Comparison of ENCODE assay signal across 7 cellular contexts in the genomic region with DNA sequence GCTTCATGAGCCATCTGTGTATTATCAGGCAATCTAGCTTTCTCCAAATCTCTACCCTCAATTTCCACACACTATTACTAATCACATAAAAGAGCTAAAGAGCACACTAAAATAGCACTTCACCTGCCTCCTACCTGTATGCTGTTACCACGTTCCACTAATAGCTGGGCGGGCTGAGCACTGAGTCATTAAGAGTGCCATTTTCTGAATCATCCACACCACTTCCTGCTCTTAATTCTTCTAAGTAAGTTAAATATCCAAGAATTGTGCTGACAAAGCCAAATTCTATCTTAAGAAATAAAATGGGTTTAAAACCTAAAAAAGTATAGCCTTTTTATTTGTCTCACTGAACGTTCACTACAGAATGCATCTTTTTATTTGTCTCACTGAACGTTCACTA. TPM values are rescaled to one million over a fixed set of nuclear protein-coding genes. Genes with fewer than 3 reads are reported as not detected.
DNase-seq lines count a peak whose midpoint lies in the region; ATAC-seq and TF ChIP-seq lines count a peak whose summit lies in the region.

No MANE protein-coding gene starts in this region.

- H3K27me3 ChIP-seq in dorsolateral prefrontal cortex = no peaks in the 10 kb centered on the region

- no peak for ATAC-seq in GM21381 (IDR thresholded peaks at IDR 0.05; ENCODE audit: unreplicated experiment)

- H3K27ac ChIP-seq in dorsolateral prefrontal cortex = no peak overlapping the region

- TF ChIP-seq POLR2A in NB4 (IDR thresholded peaks at IDR 0.05; ENCODE audit: extremely low read depth, insufficient read length) = no peak

- DNase-seq in NB4 (ENCODE audit: low read depth) = peak; percentile 26
- DNase-seq in activated CD8-positive, alpha-beta memory T cell treated with anti-CD3 and anti-CD28 coated beads for 4 hours (ENCODE audit: low read depth in 2 of 2) = peak; percentile 19 to 63
- peak; percentile 36 for DNase-seq in fibroblast of villous mesenchyme (ENCODE audit: low read depth)
- DNase-seq in stimulated activated CD8-positive, alpha-beta memory T cell treated with anti-CD3 and anti-CD28 coated beads, Interleukin-4, amount 100 ng/mL, for 4 hours (ENCODE audit: low read depth in 2 of 2, low spot score in 1 of 2) = peak; percentile 39 to 43
- DNase-seq in dorsolateral prefrontal cortex = no peak
- DNase-seq in GM20000 (ENCODE audit: low spot score) = no peak

- no peak for TF ChIP-seq CTCF in NB4 (IDR thresholded peaks at IDR 0.05; ENCODE audit: low read depth, low read length)
- TF ChIP-seq CTCF in fibroblast of villous mesenchyme (IDR thresholded peaks at IDR 0.05; ENCODE audit: insufficient read depth, low read depth, low read length) = no peak
- no peak for TF ChIP-seq CTCF in dorsolateral prefrontal cortex (IDR thresholded peaks at IDR 0.05 in 54 of 56, conservative IDR thresholded peaks at IDR 0.05 in 2 of 56; ENCODE audit: low read depth in 1 of 56, partially characterized antibody in 56 of 56)
- TF ChIP-seq CTCF in GM20000 (IDR thresholded peaks at IDR 0.05; ENCODE audit: extremely low read depth, missing control alignments) = no peak

- H3K4me3 ChIP-seq in NB4 (ENCODE audit: low read depth, low read length) (no peak overlapping the region), fibroblast of villous mesenchyme (ENCODE audit: low read depth, low read length) (no peak overlapping the region), dorsolateral prefrontal cortex (no peak overlapping the region)

- intact Hi-C loops in dorsolateral prefrontal cortex (cut with DNase I) = no loop called here

RNA-seq across cellular contexts. Expression of gene NOL10, which starts 35.7 kb away (rescaled TPM):
- total RNA-seq in fibroblast of villous mesenchyme (45.1 and 51.8 TPM in 2 replicates), dorsolateral prefrontal cortex (10 to 100 TPM; 17.6 to 32.8 (median 24.2) TPM)

Comparison
In these comparisons a context has a peak if more than half of its experiments do, and no peak if none do; other contexts are left out.
1. DNase-seq: peak in NB4 (single experiment), activated CD8-positive, alpha-beta memory T cell treated with anti-CD3 and anti-CD28 coated beads for 4 hours (2 of 2), fibroblast of villous mesenchyme (single experiment) and stimulated activated CD8-positive, alpha-beta memory T cell treated with anti-CD3 and anti-CD28 coated beads, Interleukin-4, amount 100 ng/mL, for 4 hours (2 of 2); none in dorsolateral prefrontal cortex (0 of 10) and GM20000 (single experiment).